Comparison of ENCODE assay signal across 8 cellular contexts in the genomic region with DNA sequence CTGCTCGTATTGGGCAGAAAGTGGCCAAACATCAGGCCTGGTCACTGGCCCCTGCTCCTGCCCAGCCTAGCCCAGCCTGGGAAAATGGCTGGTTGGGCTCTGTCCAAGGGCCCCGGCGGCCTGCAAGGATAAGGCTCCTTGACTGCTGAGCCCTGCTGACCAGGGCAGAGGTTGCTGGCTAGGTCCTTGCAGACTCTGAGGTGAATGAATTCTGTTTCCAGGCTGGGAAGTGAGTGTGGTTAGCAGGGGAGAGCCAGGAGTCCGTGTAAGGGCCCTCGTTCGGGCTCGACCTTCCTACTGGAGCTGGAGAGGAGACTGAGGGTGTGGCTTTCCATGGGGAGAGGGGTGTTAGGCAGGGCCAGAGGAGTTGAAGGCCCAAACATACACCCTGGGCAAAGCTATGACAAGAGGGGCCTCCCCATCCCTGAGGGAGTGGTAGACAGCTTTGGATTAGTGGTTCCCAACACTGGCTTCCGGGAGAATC. TPM values are rescaled to one million over a fixed set of nuclear protein-coding genes. Genes with fewer than 3 reads are reported as not detected.
DNase-seq lines count a peak whose midpoint lies in the region; ATAC-seq lines count a peak whose summit lies in the region.

No MANE protein-coding gene starts in this region.

- H4K8ac ChIP-seq in neuronal stem cell (ENCODE audit: low read depth, low read length), result no peak overlapping the region

- peaks cover 3% of the 10 kb centered on the region for H3K79me1 ChIP-seq in neuronal stem cell (ENCODE audit: low read depth, low read length)

- no CpG with 5 or more reads among the region's 8 CpGs for WGBS in neuronal stem cell (ENCODE audit: extremely low coverage in 2 of 2, insufficient read length in 2 of 2, insufficient replicate concordance in 1 of 2), 2 donors

- no peak overlapping the region for H4K91ac ChIP-seq in neuronal stem cell (ENCODE audit: low read depth, low read length, poor library complexity)

- H3K36me3 Mint-ChIP-seq in activated naive CD8-positive, alpha-beta T cell treated with anti-CD3 and anti-CD28 coated beads for 36 hours, result peaks cover 20% of the 10 kb centered on the region
- peaks cover 44% of the 10 kb centered on the region for H3K36me3 Mint-ChIP-seq in stimulated activated memory B cell treated with anti-CD40 and anti-IgM and Interleukin-4, amounts not matched to agents 10 μg/mL and 1 μg/mL and 100 μg/mL, for 72 hours
- peaks cover 12% of the 10 kb centered on the region for H3K36me3 Mint-ChIP-seq in activated naive CD4-positive, alpha-beta T cell treated with anti-CD3 and anti-CD28 coated beads, Interleukin-2, amount 10 ng/mL, durations not matched to agents 7 days and 5 days

- CTCF ChIA-PET in activated naive CD4-positive, alpha-beta T cell treated with anti-CD3 and anti-CD28 coated beads, Interleukin-2, amount 10 ng/mL, durations not matched to agents 7 days and 5 days (lab: Charles Lee), result interaction anchor here (1.0 to 1.5 kb wide), 2 partner anchors 20 to 51 kb away, joined by 3 to 4 read pairs; no protein-coding TSS in a partner anchor

- no peaks in the 10 kb centered on the region for H3K36me3 ChIP-seq in SJCRH30
- H3K36me3 ChIP-seq in neuronal stem cell (replicated peaks in 1 of 2; ENCODE audit: control insufficient read depth in 2 of 2, insufficient read depth in 2 of 2, low read length in 2 of 2), result peaks cover 14 to 41% of the 10 kb centered on the region in 2 donors

- H3K4me2 ChIP-seq in neuronal stem cell (ENCODE audit: insufficient read depth, low read length, poor library complexity, severe bottlenecking), result no peak overlapping the region

- H3K9me3 ChIP-seq in SJCRH30 (replicated peaks), result no peaks in the 10 kb centered on the region
- H3K9me3 ChIP-seq in neuronal stem cell (replicated peaks in 1 of 2; ENCODE audit: control insufficient read depth in 2 of 2, insufficient read depth in 1 of 2, low read depth in 1 of 2, low read length in 2 of 2), result no peaks in the 10 kb centered on the region

- no peak overlapping the region for H3K4me3 ChIP-seq in SJCRH30
- no peak overlapping the region for H3K4me3 ChIP-seq in neuronal stem cell (ENCODE audit: low read length in 2 of 2)

- H3K9me3 Mint-ChIP-seq in activated naive CD8-positive, alpha-beta T cell treated with anti-CD3 and anti-CD28 coated beads for 36 hours, result no peaks in the 10 kb centered on the region
- no peaks in the 10 kb centered on the region for H3K9me3 Mint-ChIP-seq in stimulated activated memory B cell treated with anti-CD40 and anti-IgM and Interleukin-4, amounts not matched to agents 10 μg/mL and 1 μg/mL and 100 μg/mL, for 72 hours
- peaks cover 3% of the 10 kb centered on the region for H3K9me3 Mint-ChIP-seq in activated naive CD4-positive, alpha-beta T cell treated with anti-CD3 and anti-CD28 coated beads, Interleukin-2, amount 10 ng/mL, durations not matched to agents 7 days and 5 days

- no peak overlapping the region for H3K9ac ChIP-seq in neuronal stem cell (ENCODE audit: low read depth, low read length, poor library complexity)

- peaks cover 5% of the 10 kb centered on the region for H3K4me1 Mint-ChIP-seq in activated naive CD8-positive, alpha-beta T cell treated with anti-CD3 and anti-CD28 coated beads for 36 hours
- no peaks in the 10 kb centered on the region for H3K4me1 Mint-ChIP-seq in stimulated activated memory B cell treated with anti-CD40 and anti-IgM and Interleukin-4, amounts not matched to agents 10 μg/mL and 1 μg/mL and 100 μg/mL, for 72 hours
- peaks cover 8% of the 10 kb centered on the region for H3K4me1 Mint-ChIP-seq in activated naive CD4-positive, alpha-beta T cell treated with anti-CD3 and anti-CD28 coated beads, Interleukin-2, amount 10 ng/mL, durations not matched to agents 7 days and 5 days

- no peak overlapping the region for H3K27ac Mint-ChIP-seq in activated naive CD8-positive, alpha-beta T cell treated with anti-CD3 and anti-CD28 coated beads for 36 hours
- no peak overlapping the region for H3K27ac Mint-ChIP-seq in stimulated activated memory B cell treated with anti-CD40 and anti-IgM and Interleukin-4, amounts not matched to agents 10 μg/mL and 1 μg/mL and 100 μg/mL, for 72 hours
- no peak overlapping the region for H3K27ac Mint-ChIP-seq in activated naive CD4-positive, alpha-beta T cell treated with anti-CD3 and anti-CD28 coated beads, Interleukin-2, amount 10 ng/mL, durations not matched to agents 7 days and 5 days

- DNase-seq in EL (peak; percentile 70), SJCRH30 (peak; percentile 58 to 64), fibroblast of the conjunctiva (ENCODE audit: low read depth) (peak; percentile 55), neuronal stem cell (ENCODE audit: low spot score) (peak; percentile 91), SIG-M5 treated with dmso at 0.1 percent for 504 hours (lab: John Stamatoyannopoulos, UW; ENCODE audit: unreplicated experiment) (no peak)
- no peak for DNase-seq in activated naive CD8-positive, alpha-beta T cell treated with anti-CD3 and anti-CD28 coated beads for 36 hours
- DNase-seq in activated naive CD4-positive, alpha-beta T cell treated with anti-CD3 and anti-CD28 coated beads, Interleukin-2, amount 10 ng/mL, durations not matched to agents 7 days and 5 days, result no peak

- no peak overlapping the region for H2BK12ac ChIP-seq in neuronal stem cell (ENCODE audit: low read length)

- H3K4me1 ChIP-seq in SJCRH30 (no peaks in the 10 kb centered on the region), neuronal stem cell (ENCODE audit: control insufficient read depth in 2 of 2, insufficient read depth in 1 of 2, low read depth in 1 of 2, low read length in 2 of 2) (peaks cover 9 to 15% of the 10 kb centered on the region in 2 donors)

- H3K27me3 ChIP-seq in SJCRH30 (no peaks in the 10 kb centered on the region), neuronal stem cell (ENCODE audit: control insufficient read depth in 3 of 3, insufficient read depth in 3 of 3, low read depth in 1 of 3, low read length in 3 of 3) (no peaks in the 10 kb centered on the region)

- H3K27ac ChIP-seq in SJCRH30 (no peak overlapping the region), neuronal stem cell (replicated peaks; ENCODE audit: low read length) (peak overlapping the region; percentile 88)

- no peak overlapping the region for H3K23ac ChIP-seq in neuronal stem cell (ENCODE audit: low read depth, low read length, poor library complexity)

- H2BK120ac ChIP-seq in neuronal stem cell (ENCODE audit: low read depth, low read length), result no peak overlapping the region

- H3K4me3 Mint-ChIP-seq in activated naive CD8-positive, alpha-beta T cell treated with anti-CD3 and anti-CD28 coated beads for 36 hours, result no peak overlapping the region
- no peak overlapping the region for H3K4me3 Mint-ChIP-seq in stimulated activated memory B cell treated with anti-CD40 and anti-IgM and Interleukin-4, amounts not matched to agents 10 μg/mL and 1 μg/mL and 100 μg/mL, for 72 hours
- no peak overlapping the region for H3K4me3 Mint-ChIP-seq in activated naive CD4-positive, alpha-beta T cell treated with anti-CD3 and anti-CD28 coated beads, Interleukin-2, amount 10 ng/mL, durations not matched to agents 7 days and 5 days

- H3K18ac ChIP-seq in neuronal stem cell (ENCODE audit: low read length), result peak overlapping the region; percentile 88

- no peak overlapping the region for H2BK5ac ChIP-seq in neuronal stem cell (ENCODE audit: low read length)

- H2BK15ac ChIP-seq in neuronal stem cell (ENCODE audit: low read length), result no peak overlapping the region

- no peaks in the 10 kb centered on the region for H3K27me3 Mint-ChIP-seq in activated naive CD8-positive, alpha-beta T cell treated with anti-CD3 and anti-CD28 coated beads for 36 hours
- H3K27me3 Mint-ChIP-seq in stimulated activated memory B cell treated with anti-CD40 and anti-IgM and Interleukin-4, amounts not matched to agents 10 μg/mL and 1 μg/mL and 100 μg/mL, for 72 hours, result no peaks in the 10 kb centered on the region
- H3K27me3 Mint-ChIP-seq in activated naive CD4-positive, alpha-beta T cell treated with anti-CD3 and anti-CD28 coated beads, Interleukin-2, amount 10 ng/mL, durations not matched to agents 7 days and 5 days, result peaks cover 17% of the 10 kb centered on the region

- H3K14ac ChIP-seq in neuronal stem cell (ENCODE audit: low read length), result no peak overlapping the region

- peak overlapping the region; percentile 21 for H2AK5ac ChIP-seq in neuronal stem cell (ENCODE audit: low read depth, low read length)

- peak overlapping the region; percentile 62 for H2AFZ ChIP-seq in neuronal stem cell (ENCODE audit: low read length)

- no peak overlapping the region for H3K4ac ChIP-seq in neuronal stem cell (ENCODE audit: low read length)

- ATAC-seq in stimulated activated memory B cell treated with anti-CD40 and anti-IgM and Interleukin-4, amounts not matched to agents 10 μg/mL and 1 μg/mL and 100 μg/mL, for 72 hours, result no peak

RNA-seq across cellular contexts. Expression of a gene that starts 20.6 kb away (rescaled TPM):
- total RNA-seq in SJCRH30 (2014; rRNA removed; shearing (Covaris generic)), result 0.58 and 0.77 TPM in 2 replicates
- 4.5 TPM for polyA plus RNA-seq in neuronal stem cell (2013, experiment 1 of 2)
- 4.4 TPM for polyA plus RNA-seq in neuronal stem cell (2013, experiment 2 of 2)
- total RNA-seq in activated naive CD8-positive, alpha-beta T cell treated with anti-CD3 and anti-CD28 coated beads for 36 hours, result 10 to 100 TPM; 21.2 to 24.9 TPM

RNA-seq across cellular contexts. Expression of a gene that starts 53.3 kb away (rescaled TPM):
- 41.5 and 44.4 TPM in 2 replicates for total RNA-seq in SJCRH30 (2014; rRNA removed; shearing (Covaris generic))
- 93.0 TPM for polyA plus RNA-seq in neuronal stem cell (2013, experiment 1 of 2)
- polyA plus RNA-seq in neuronal stem cell (2013, experiment 2 of 2), result 96.3 TPM
- total RNA-seq in activated naive CD8-positive, alpha-beta T cell treated with anti-CD3 and anti-CD28 coated beads for 36 hours, result 10 to 100 TPM; 67.9 to 68.6 TPM

Comparison
In these comparisons a context has a peak if more than half of its experiments do, and no peak if none do; other contexts are left out.
1. DNase-seq: peak in EL (single experiment), SJCRH30 (2 of 2), fibroblast of the conjunctiva (single experiment) and neuronal stem cell (single experiment); none in activated naive CD8-positive, alpha-beta T cell treated with anti-CD3 and anti-CD28 coated beads for 36 hours (single experiment), SIG-M5 treated with dmso at 0.1 percent for 504 hours (single experiment) and activated naive CD4-positive, alpha-beta T cell treated with anti-CD3 and anti-CD28 coated beads, Interleukin-2, amount 10 ng/mL, durations not matched to agents 7 days and 5 days (single experiment).
2. RNA of a gene that starts 20.6 kb away (total RNA-seq): 21.2 to 24.9 TPM in activated naive CD8-positive, alpha-beta T cell treated with anti-CD3 and anti-CD28 coated beads for 36 hours; 0.58 to 0.77 TPM in SJCRH30; every median in the first group is over 10 times any median in the second.